ENCODE assay signal across 24 cellular contexts in the genomic region with DNA sequence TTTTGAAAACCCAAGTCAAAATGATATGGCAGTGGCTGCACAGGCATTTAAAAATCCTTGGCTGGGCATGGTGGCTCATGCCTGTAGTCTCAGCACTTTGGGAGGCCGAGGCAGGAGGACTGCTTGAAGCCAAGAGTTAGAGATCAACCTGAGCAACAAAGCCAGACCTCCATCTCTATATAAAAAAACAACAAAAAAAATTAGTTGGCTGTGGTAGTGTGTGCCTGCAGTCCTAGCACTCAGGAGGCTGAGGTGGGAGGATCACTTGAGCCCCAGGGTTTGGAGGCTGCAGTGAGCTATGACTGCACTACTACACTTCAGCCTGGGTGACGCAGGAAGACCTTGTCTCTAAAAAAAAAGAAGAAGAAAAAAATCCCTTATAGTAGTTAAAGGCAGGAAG.
"Had no signal": no experiment of that assay in that cellular context is flagged by ENCODE, and none has a peak within 500 bp of the region (broad histone marks: within the 10 kb centered on the region; RNA-seq: fewer than 3 reads in every experiment).

No MANE protein-coding gene starts in this region.

- H3K27me3 ChIP-seq: esophagus squamous epithelium, hepatocyte, right lobe of liver, tibial nerve, upper lobe of right lung, vagina had no signal

- H3K4me1 ChIP-seq: prostate gland, right lobe of liver, tibial nerve, upper lobe of right lung, vagina had no signal

- H3K4me3 Mint-ChIP-seq: dendritic cell treated with granulocyte-macrophage colony-stimulating factor and Interleukin-4, amounts not matched to agents 40 ng/mL and 50 ng/mL, for 4 days; effector memory CD8-positive, alpha-beta T cell; nephron; stimulated activated effector memory CD8-positive, alpha-beta T cell treated with anti-CD3 and anti-CD28 coated beads, Interleukin-12 subunit alpha, Interleukin-12 subunit beta, amount 100 ng/mL, for 72 hours had no signal

- H3K27me3 Mint-ChIP-seq: dendritic cell treated with granulocyte-macrophage colony-stimulating factor and Interleukin-4, amounts not matched to agents 40 ng/mL and 50 ng/mL, for 4 days; effector memory CD8-positive, alpha-beta T cell; naive B cell had no signal

- H3K9ac ChIP-seq: parathyroid adenoma had no signal

- H3K36me3 ChIP-seq: esophagus squamous epithelium, prostate gland, right lobe of liver, upper lobe of right lung had no signal

- H3K9me3 ChIP-seq: esophagus squamous epithelium, prostate gland, right lobe of liver, upper lobe of right lung, vagina had no signal

- H3K4me1 Mint-ChIP-seq: nephron had no signal

- H3K27ac ChIP-seq: epithelial cell of prostate, esophagus squamous epithelium, hepatocyte, parathyroid adenoma, prostate gland, right lobe of liver, tibial nerve, upper lobe of right lung, vagina had no signal

- H3K4me3 ChIP-seq: esophagus squamous epithelium, hepatocyte, lung, prostate gland, right lobe of liver, tibial nerve, upper lobe of right lung, vagina had no signal

- H3K4me2 ChIP-seq: hepatocyte had no signal

- H2AFZ ChIP-seq: hepatocyte, parathyroid adenoma had no signal

- H3K79me2 ChIP-seq: hepatocyte, parathyroid adenoma had no signal

- H3K27ac Mint-ChIP-seq: dendritic cell treated with granulocyte-macrophage colony-stimulating factor and Interleukin-4, amounts not matched to agents 40 ng/mL and 50 ng/mL, for 4 days; effector memory CD8-positive, alpha-beta T cell; nephron; stimulated activated effector memory CD8-positive, alpha-beta T cell treated with anti-CD3 and anti-CD28 coated beads, Interleukin-12 subunit alpha, Interleukin-12 subunit beta, amount 100 ng/mL, for 72 hours had no signal

- DNase-seq: effector memory CD8-positive, alpha-beta T cell; esophagus squamous epithelium; foreskin fibroblast; head of caudate nucleus; left colon; left ventricle myocardium superior; mesenchymal stem cell; retina; right lobe of liver; stimulated activated CD4-positive, alpha-beta T cell treated with anti-CD3 and anti-CD28 coated beads, Interleukin-4, amount 100 ng/mL, for 1 hour; stimulated activated CD8-positive, alpha-beta memory T cell treated with anti-CD3 and anti-CD28 coated beads, Interleukin-4, amount 100 ng/mL, for 48 hours; stimulated activated naive CD8-positive, alpha-beta T cell treated with anti-CD3 and anti-CD28 coated beads, Interleukin-15, Interleukin-2, amounts not matched to agents 100 U/mL and 50 U/mL, for 24 hours; upper lobe of right lung had no signal

- H3K9me3 Mint-ChIP-seq: effector memory CD8-positive, alpha-beta T cell; nephron; stimulated activated effector memory CD8-positive, alpha-beta T cell treated with anti-CD3 and anti-CD28 coated beads, Interleukin-12 subunit alpha, Interleukin-12 subunit beta, amount 100 ng/mL, for 72 hours had no signal
